10 cellular contexts compared by ENCODE assay signal in genomic region chr22:30044369-30044768, GRCh38. TPM values are rescaled to one million over a fixed set of nuclear protein-coding genes. Genes with fewer than 3 reads are reported as not detected.
DNase-seq lines count a peak whose midpoint lies in the region; ATAC-seq and TF ChIP-seq lines count a peak whose summit lies in the region.
"Had no signal": no experiment of that assay in that cellular context is flagged by ENCODE, and none has a peak within 500 bp of the region (broad histone marks: within the 10 kb centered on the region; RNA-seq: fewer than 3 reads in every experiment).

No MANE protein-coding gene starts in this region.

- no peaks in the 10 kb centered on the region for H3K36me3 Mint-ChIP-seq in natural killer cell

- peak overlapping the region in 2 of 4 donors; percentile 5 to 33 for H3K27ac ChIP-seq in esophagus squamous epithelium

- ATAC-seq in natural killer cell: no peak
- no peak for ATAC-seq in GM21526 (IDR thresholded peaks at IDR 0.05; ENCODE audit: low FRiP score, unreplicated experiment)

- peaks cover 3 to 25% (median 13%) of the 10 kb centered on the region in 3 donors for H3K4me1 ChIP-seq in esophagus squamous epithelium

- H3K9me3 Mint-ChIP-seq in natural killer cell: no peaks in the 10 kb centered on the region

- peaks cover 0 to 3% of the 10 kb centered on the region in 2 donors for H3K27me3 Mint-ChIP-seq in natural killer cell (ENCODE audit: low read depth in 2 of 2)

- no peak overlapping the region for H3K4me3 Mint-ChIP-seq in natural killer cell

- TF ChIP-seq POLR2A in esophagus squamous epithelium (IDR thresholded peaks at IDR 0.05): no peak

- WGBS in esophagus squamous epithelium, 2 donors: 31 to 32% methylated on average over 2 to 3 of the region's 3 CpGs

- intact Hi-C loops in esophagus squamous epithelium (cut with DNase I): no loop called here
- intact Hi-C loops in natural killer cell (cut with micrococcal nuclease): no loop called here

- no peaks in the 10 kb centered on the region for H3K27me3 ChIP-seq in esophagus squamous epithelium

- DNase-seq in AG09319 (ENCODE audit: extremely low read depth, low read depth) (peak; percentile 37), HT-29 (ENCODE audit: low spot score) (peak; percentile 55), T47D (ENCODE audit: low read depth in 1 of 2, low spot score in 1 of 2) (peak; percentile 39 to 59), lung microvascular endothelial cell (ENCODE audit: low read depth in 2 of 2) (peak; percentile 56 to 90), NCI-H2171 treated with DMSO at 0.1 percent for 48 hours (lab: John Stamatoyannopoulos, UW) (no peak), esophagus squamous epithelium (lab: John Stamatoyannopoulos, UW) (no peak), natural killer cell (no peak)
- DNase-seq: activated CD8-positive, alpha-beta memory T cell treated with anti-CD3 and anti-CD28 coated beads, Interleukin-2, amount 50 U/mL, for 4 hours; NCI-H524 treated with DMSO at 0.1 percent for 48 hours had no signal

- TF ChIP-seq CTCF in AG09319 (IDR thresholded peaks at IDR 0.05; ENCODE audit: low read depth, low read length): no peak
- no peak for TF ChIP-seq CTCF in esophagus squamous epithelium (IDR thresholded peaks at IDR 0.05)
- TF ChIP-seq CTCF in natural killer cell (IDR thresholded peaks at IDR 0.05): no peak

- peaks cover 4 to 11% of the 10 kb centered on the region in 2 donors for H3K4me1 Mint-ChIP-seq in natural killer cell

- no peaks in the 10 kb centered on the region for H3K36me3 ChIP-seq in esophagus squamous epithelium

- in situ Hi-C loops in T47D (cut with HindIII; ENCODE audit: low pct_unique_long_range_greater_than_20kb, low sequenced_read_pairs): no loop called here

- H3K4me3 ChIP-seq in esophagus squamous epithelium: no peak overlapping the region

- H3K27ac Mint-ChIP-seq in natural killer cell: no peak overlapping the region

- H3K9me3 ChIP-seq in esophagus squamous epithelium: no peaks in the 10 kb centered on the region

RNA-seq across cellular contexts. Expression of gene HORMAD2, which starts 35.9 kb away (rescaled TPM):
- total RNA-seq in HT-29 (2014; rRNA removed; shearing (Covaris generic)): not detected in 2 replicates
- not detected in 2 replicates for total RNA-seq in lung microvascular endothelial cell
- total RNA-seq in esophagus squamous epithelium: not detected
- not detected for total RNA-seq in natural killer cell

Comparison
In these comparisons a context has a peak if more than half of its experiments do, and no peak if none do; other contexts are left out.
1. DNase-seq: peak in AG09319 (single experiment), HT-29 (single experiment), T47D (2 of 2) and lung microvascular endothelial cell (2 of 2); none in NCI-H2171 treated with DMSO at 0.1 percent for 48 hours (single experiment), esophagus squamous epithelium (single experiment) and natural killer cell (single experiment).